In the genomic region with DNA sequence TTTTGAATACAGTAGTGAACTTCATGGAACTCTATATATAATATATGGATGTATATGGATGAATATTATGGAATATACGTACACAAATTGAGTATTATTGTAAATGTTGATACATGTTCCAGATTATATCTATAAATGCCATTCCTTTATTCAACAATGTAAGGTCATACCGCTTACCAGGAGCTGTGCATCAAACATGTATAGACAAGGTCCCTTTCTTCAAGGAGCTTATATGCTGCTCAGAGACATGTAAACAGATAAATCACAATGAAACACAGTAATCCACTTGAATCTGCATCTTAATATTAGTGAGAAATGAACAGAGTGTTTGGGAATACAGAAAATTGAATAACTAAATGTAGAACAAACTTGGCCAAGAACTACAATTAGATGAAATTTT, we compare ENCODE assay signal across 16 cellular contexts. TPM values are rescaled to one million over a fixed set of nuclear protein-coding genes. Genes with fewer than 3 reads are reported as not detected.
DNase-seq lines count a peak whose midpoint lies in the region; ATAC-seq and TF ChIP-seq lines count a peak whose summit lies in the region.
"Had no signal": no experiment of that assay in that cellular context is flagged by ENCODE, and none has a peak within 500 bp of the region (broad histone marks: within the 10 kb centered on the region; RNA-seq: fewer than 3 reads in every experiment).

No MANE protein-coding gene starts in this region.

- WGBS in hepatocyte (ENCODE audit: low lambda C conversion rate, missing lambda C conversion rate) = 93% methylated on average over 2 of the region's 2 CpGs

- no peaks in the 10 kb centered on the region for H3K9me3 ChIP-seq in hepatocyte (ENCODE audit: low read depth)
- H3K9me3 ChIP-seq: gastroesophageal sphincter, right atrium auricular region had no signal

- no peaks in the 10 kb centered on the region for H3K36me3 ChIP-seq in hepatocyte (replicated peaks; ENCODE audit: insufficient read depth, low read depth)
- H3K36me3 ChIP-seq: right atrium auricular region had no signal

- H3K4me1 Mint-ChIP-seq in stimulated activated naive CD8-positive, alpha-beta T cell treated with anti-CD3 and anti-CD28 coated beads, Interleukin-15, Interleukin-2, amounts not matched to agents 100 ng/mL and 50 ng/mL, for 24 hours (ENCODE audit: low read depth) = peaks cover 31% of the 10 kb centered on the region
- H3K4me1 Mint-ChIP-seq in stimulated activated naive CD8-positive, alpha-beta T cell treated with anti-CD3 and anti-CD28 coated beads, Interleukin-15, amount 100 ng/mL, for 72 hours = peaks cover 17% of the 10 kb centered on the region
- peaks cover 29 to 40% (median 37%) of the 10 kb centered on the region in 3 donors for H3K4me1 Mint-ChIP-seq in T-cell

- CTCF ChIA-PET in T-cell (lab: Charles Lee) = no interaction called here

- H3K27ac Mint-ChIP-seq in stimulated activated naive CD8-positive, alpha-beta T cell treated with anti-CD3 and anti-CD28 coated beads, Interleukin-15, Interleukin-2, amounts not matched to agents 100 ng/mL and 50 ng/mL, for 24 hours = no peak overlapping the region
- no peak overlapping the region for H3K27ac Mint-ChIP-seq in stimulated activated naive CD8-positive, alpha-beta T cell treated with anti-CD3 and anti-CD28 coated beads, Interleukin-15, amount 100 ng/mL, for 72 hours
- H3K27ac Mint-ChIP-seq in T-cell = no peak overlapping the region

- H3K27me3 ChIP-seq in hepatocyte = no peaks in the 10 kb centered on the region
- H3K27me3 ChIP-seq: BLaER1 treated with 17β-estradiol and CSF1 and Interleukin-3, amounts not matched to agents 10 nM and 100 nM; right atrium auricular region had no signal

- H2AFZ ChIP-seq in hepatocyte = peak overlapping the region; percentile 91

- H3K79me2 ChIP-seq in hepatocyte = peaks cover 37% of the 10 kb centered on the region

- H3K9me3 Mint-ChIP-seq in stimulated activated naive CD8-positive, alpha-beta T cell treated with anti-CD3 and anti-CD28 coated beads, Interleukin-15, Interleukin-2, amounts not matched to agents 100 ng/mL and 50 ng/mL, for 24 hours = peaks cover 18% of the 10 kb centered on the region
- H3K9me3 Mint-ChIP-seq in stimulated activated naive CD8-positive, alpha-beta T cell treated with anti-CD3 and anti-CD28 coated beads, Interleukin-15, amount 100 ng/mL, for 72 hours = peaks cover 14 to 24% of the 10 kb centered on the region in 2 donors
- H3K9me3 Mint-ChIP-seq in T-cell = peaks cover 0 to 5% (median 4%) of the 10 kb centered on the region in 3 donors

- H3K4me3 Mint-ChIP-seq in stimulated activated naive CD8-positive, alpha-beta T cell treated with anti-CD3 and anti-CD28 coated beads, Interleukin-15, Interleukin-2, amounts not matched to agents 100 ng/mL and 50 ng/mL, for 24 hours = peak overlapping the region; percentile 97
- H3K4me3 Mint-ChIP-seq in stimulated activated naive CD8-positive, alpha-beta T cell treated with anti-CD3 and anti-CD28 coated beads, Interleukin-15, amount 100 ng/mL, for 72 hours = no peak overlapping the region
- peak overlapping the region in 2 of 3 donors; percentile 98 for H3K4me3 Mint-ChIP-seq in T-cell

- H3K4me3 ChIP-seq in hepatocyte = no peak overlapping the region

- H3K36me3 Mint-ChIP-seq in stimulated activated naive CD8-positive, alpha-beta T cell treated with anti-CD3 and anti-CD28 coated beads, Interleukin-15, Interleukin-2, amounts not matched to agents 100 ng/mL and 50 ng/mL, for 24 hours (ENCODE audit: low read depth) = peaks cover 24% of the 10 kb centered on the region
- peaks cover 3% of the 10 kb centered on the region for H3K36me3 Mint-ChIP-seq in T-cell

- peaks cover 8% of the 10 kb centered on the region for H4K20me1 ChIP-seq in hepatocyte (ENCODE audit: insufficient read depth, poor library complexity, severe bottlenecking)

- H3K9me2 ChIP-seq in hepatocyte (replicated peaks; ENCODE audit: insufficient read depth) = no peaks in the 10 kb centered on the region

- no peak for DNase-seq in stimulated activated naive CD8-positive, alpha-beta T cell treated with anti-CD3 and anti-CD28 coated beads, Interleukin-15, amount 100 ng/mL, for 72 hours
- DNase-seq in T-cell (no peak), hepatocyte (ENCODE audit: low spot score) (no peak), NCI-H146 treated with DMSO at 0.1 percent for 48 hours (lab: John Stamatoyannopoulos, UW; ENCODE audit: unreplicated experiment) (no peak), SHP77 (lab: John Stamatoyannopoulos, UW) (no peak), DMS79 treated with DMSO at 0.1 percent for 48 hours (lab: John Stamatoyannopoulos, UW) (no peak)
- DNase-seq: amygdala; NCI-H1092 treated with DMSO at 0.1 percent for 48 hours; NCI-H345; stimulated activated CD4-positive, alpha-beta T cell treated with anti-CD3 and anti-CD28 coated beads, Interleukin-4, amount 100 ng/mL, for 24 hours; stimulated activated naive CD4-positive, alpha-beta T cell had no signal

- peaks cover 5% of the 10 kb centered on the region for H3K27me3 Mint-ChIP-seq in stimulated activated naive CD8-positive, alpha-beta T cell treated with anti-CD3 and anti-CD28 coated beads, Interleukin-15, Interleukin-2, amounts not matched to agents 100 ng/mL and 50 ng/mL, for 24 hours
- H3K27me3 Mint-ChIP-seq in stimulated activated naive CD8-positive, alpha-beta T cell treated with anti-CD3 and anti-CD28 coated beads, Interleukin-15, amount 100 ng/mL, for 72 hours = peaks cover 8% of the 10 kb centered on the region
- peaks cover under 1 to 4% of the 10 kb centered on the region in 2 donors for H3K27me3 Mint-ChIP-seq in T-cell

- ATAC-seq in stimulated activated naive CD8-positive, alpha-beta T cell treated with anti-CD3 and anti-CD28 coated beads, Interleukin-15, amount 100 ng/mL, for 72 hours = no peak
- ATAC-seq in T-cell (replicated peaks in 1 of 4) (no peak), HG03469 (IDR thresholded peaks at IDR 0.05; ENCODE audit: unreplicated experiment) (no peak)
- ATAC-seq: gastroesophageal sphincter had no signal

- H3K27ac ChIP-seq in hepatocyte = no peak overlapping the region

- H3K4me1 ChIP-seq in hepatocyte (ENCODE audit: insufficient read depth) = peaks cover 13% of the 10 kb centered on the region

- POLR2A ChIA-PET in T-cell (lab: Charles Lee) = no interaction called here

- TF ChIP-seq CTCF in hepatocyte (IDR thresholded peaks at IDR 0.05; ENCODE audit: poor library complexity) = no peak

- peak overlapping the region; percentile 72 for H3K4me2 ChIP-seq in hepatocyte

RNA-seq across cellular contexts. Expression of a gene that starts 0.9 kb away (rescaled TPM):
- 10 to 100 TPM; 17.8 to 34.8 (median 30.2) TPM for total RNA-seq in T-cell
- 22.0 and 26.8 TPM in 2 replicates for total RNA-seq in hepatocyte
- polyA plus RNA-seq in hepatocyte = 262 and 288 TPM in 2 replicates

Comparison
In these comparisons a context has a peak if more than half of its experiments do, and no peak if none do; other contexts are left out.
1. H3K4me3 Mint-ChIP-seq: peak in stimulated activated naive CD8-positive, alpha-beta T cell treated with anti-CD3 and anti-CD28 coated beads, Interleukin-15, Interleukin-2, amounts not matched to agents 100 ng/mL and 50 ng/mL, for 24 hours (single experiment) and T-cell (2 of 3); none in stimulated activated naive CD8-positive, alpha-beta T cell treated with anti-CD3 and anti-CD28 coated beads, Interleukin-15, amount 100 ng/mL, for 72 hours (0 of 2).